In genomic region chr9:86721843-86722705, GRCh38 we compare ENCODE assay signal across 11 cellular contexts.
DNase-seq lines count a peak whose midpoint lies in the region; TF ChIP-seq lines count a peak whose summit lies in the region.
"Had no signal": no experiment of that assay in that cellular context is flagged by ENCODE, and none has a peak within 500 bp of the region (broad histone marks: within the 10 kb centered on the region; RNA-seq: fewer than 3 reads in every experiment).

No MANE protein-coding gene starts in this region.

- H3K36me3 ChIP-seq in SJCRH30 = no peaks in the 10 kb centered on the region
- no peaks in the 10 kb centered on the region for H3K36me3 ChIP-seq in neuronal stem cell (replicated peaks in 1 of 2; ENCODE audit: control insufficient read depth in 2 of 2, insufficient read depth in 2 of 2, low read length in 2 of 2)

- H2BK15ac ChIP-seq in neuronal stem cell (ENCODE audit: low read length) = no peak overlapping the region

- no peaks in the 10 kb centered on the region for H3K79me1 ChIP-seq in neuronal stem cell (ENCODE audit: low read depth, low read length)

- H3K27me3 ChIP-seq in SJCRH30 = no peaks in the 10 kb centered on the region
- H3K27me3 ChIP-seq in neuronal stem cell (ENCODE audit: control insufficient read depth in 3 of 3, insufficient read depth in 3 of 3, low read depth in 1 of 3, low read length in 3 of 3) = no peaks in the 10 kb centered on the region

- H4K8ac ChIP-seq in neuronal stem cell (ENCODE audit: low read depth, low read length) = no peak overlapping the region

- no peak overlapping the region for H3K4me2 ChIP-seq in neuronal stem cell (ENCODE audit: insufficient read depth, low read length, poor library complexity, severe bottlenecking)

- H3K23ac ChIP-seq in neuronal stem cell (ENCODE audit: low read depth, low read length, poor library complexity) = no peak overlapping the region

- TF ChIP-seq CTCF in AG09309 (IDR thresholded peaks at IDR 0.05; ENCODE audit: control insufficient read depth, insufficient read depth, low read depth, low read length, missing control alignments) = no peak
- no peak for TF ChIP-seq CTCF in osteocyte (IDR thresholded peaks at IDR 0.05)

- H3K36me3 Mint-ChIP-seq in osteocyte (ENCODE audit: unreplicated experiment) = no peaks in the 10 kb centered on the region
- H3K36me3 Mint-ChIP-seq: CD14-positive monocyte; stimulated activated memory B cell treated with anti-CD40 and anti-IgM and Interleukin-4, amounts not matched to agents 10 μg/mL and 1 μg/mL and 100 μg/mL, for 72 hours had no signal

- no peaks in the 10 kb centered on the region for H3K27me3 Mint-ChIP-seq in osteocyte (ENCODE audit: unreplicated experiment)
- H3K27me3 Mint-ChIP-seq: stimulated activated memory B cell treated with anti-CD40 and anti-IgM and Interleukin-4, amounts not matched to agents 10 μg/mL and 1 μg/mL and 100 μg/mL, for 72 hours had no signal

- H3K14ac ChIP-seq in neuronal stem cell (ENCODE audit: low read length) = no peak overlapping the region

- no peak overlapping the region for H3K4ac ChIP-seq in neuronal stem cell (ENCODE audit: low read length)

- H3K4me3 ChIP-seq in AG09309 (ENCODE audit: control insufficient read depth, low read depth, low read length) = no peak overlapping the region
- H3K4me3 ChIP-seq in SJCRH30 = no peak overlapping the region
- H3K4me3 ChIP-seq in neuronal stem cell (ENCODE audit: low read length in 2 of 2) = no peak overlapping the region

- no peak overlapping the region for H2AK5ac ChIP-seq in neuronal stem cell (ENCODE audit: low read depth, low read length)

- H2BK120ac ChIP-seq in neuronal stem cell (ENCODE audit: low read depth, low read length) = no peak overlapping the region

- H3K4me1 Mint-ChIP-seq in osteocyte (ENCODE audit: unreplicated experiment) = peaks cover 28% of the 10 kb centered on the region
- H3K4me1 Mint-ChIP-seq: stimulated activated memory B cell treated with anti-CD40 and anti-IgM and Interleukin-4, amounts not matched to agents 10 μg/mL and 1 μg/mL and 100 μg/mL, for 72 hours had no signal

- no peak overlapping the region for H4K91ac ChIP-seq in neuronal stem cell (ENCODE audit: low read depth, low read length, poor library complexity)

- H3K9me3 ChIP-seq in SJCRH30 (replicated peaks) (peaks cover 15% of the 10 kb centered on the region), neuronal stem cell (replicated peaks in 1 of 2; ENCODE audit: control insufficient read depth in 2 of 2, insufficient read depth in 1 of 2, low read depth in 1 of 2, low read length in 2 of 2) (no peaks in the 10 kb centered on the region)

- WGBS in neuronal stem cell (ENCODE audit: extremely low coverage in 2 of 2, insufficient read length in 2 of 2, insufficient replicate concordance in 1 of 2), 2 donors = no CpG with 5 or more reads among the region's 5 CpGs

- no peak overlapping the region for H3K4me3 Mint-ChIP-seq in osteocyte (ENCODE audit: unreplicated experiment)
- H3K4me3 Mint-ChIP-seq: CD14-positive monocyte; stimulated activated memory B cell treated with anti-CD40 and anti-IgM and Interleukin-4, amounts not matched to agents 10 μg/mL and 1 μg/mL and 100 μg/mL, for 72 hours had no signal

- H3K27ac ChIP-seq in SJCRH30 (peak overlapping the region; percentile 55), neuronal stem cell (replicated peaks; ENCODE audit: low read length) (no peak overlapping the region)

- H3K4me1 ChIP-seq in SJCRH30 (peaks cover 29% of the 10 kb centered on the region), neuronal stem cell (ENCODE audit: control insufficient read depth in 2 of 2, insufficient read depth in 1 of 2, low read depth in 1 of 2, low read length in 2 of 2) (no peaks in the 10 kb centered on the region)

- DNase-seq in AG09309 (ENCODE audit: low read depth) = peak; percentile 90
- peak; percentile 58 to 75 for DNase-seq in SJCRH30
- DNase-seq in fibroblast of the conjunctiva (ENCODE audit: low read depth) = peak; percentile 96
- DNase-seq in osteocyte (ENCODE audit: extremely low spot score, unreplicated experiment) = no peak
- no peak for DNase-seq in HK-2 (ENCODE audit: unreplicated experiment)
- no peak for DNase-seq in neuronal stem cell (ENCODE audit: low spot score)
- no peak for DNase-seq in MV-4-11 (lab: John Stamatoyannopoulos, UW)
- DNase-seq in LoVo (ENCODE audit: low spot score) = no peak
- DNase-seq: activated CD4-positive, alpha-beta T cell treated with anti-CD3 and anti-CD28 coated beads for 48 hours had no signal

- H3K27ac Mint-ChIP-seq in osteocyte (ENCODE audit: unreplicated experiment) = peak overlapping the region; percentile 87
- H3K27ac Mint-ChIP-seq: CD14-positive monocyte; stimulated activated memory B cell treated with anti-CD40 and anti-IgM and Interleukin-4, amounts not matched to agents 10 μg/mL and 1 μg/mL and 100 μg/mL, for 72 hours had no signal

- no peak overlapping the region for H3K18ac ChIP-seq in neuronal stem cell (ENCODE audit: low read length)

- H3K9me3 Mint-ChIP-seq in osteocyte (ENCODE audit: unreplicated experiment) = no peaks in the 10 kb centered on the region
- H3K9me3 Mint-ChIP-seq: stimulated activated memory B cell treated with anti-CD40 and anti-IgM and Interleukin-4, amounts not matched to agents 10 μg/mL and 1 μg/mL and 100 μg/mL, for 72 hours had no signal

- H2BK12ac ChIP-seq in neuronal stem cell (ENCODE audit: low read length) = no peak overlapping the region

- no peak overlapping the region for H3K9ac ChIP-seq in neuronal stem cell (ENCODE audit: low read depth, low read length, poor library complexity)

- H2AFZ ChIP-seq in neuronal stem cell (ENCODE audit: low read length) = no peak overlapping the region

- H2BK5ac ChIP-seq in neuronal stem cell (ENCODE audit: low read length) = no peak overlapping the region

Comparison
In these comparisons a context has a peak if more than half of its experiments do, and no peak if none do; other contexts are left out.
1. DNase-seq: peak in AG09309 (single experiment), SJCRH30 (2 of 2) and fibroblast of the conjunctiva (single experiment); none in osteocyte (single experiment), HK-2 (single experiment), neuronal stem cell (single experiment), MV-4-11 (single experiment) and LoVo (single experiment).